In genomic region chr15:89777073-89777820, GRCh38 we compare ENCODE assay signal across 8 cellular contexts. TPM values are rescaled to one million over a fixed set of nuclear protein-coding genes. Genes with fewer than 3 reads are reported as not detected.
A peak's percentile ranks its signal among the peaks of the same experiment; 100 is the strongest.
DNase-seq lines count a peak whose midpoint lies in the region; ATAC-seq and TF ChIP-seq lines count a peak whose summit lies in the region.

No MANE protein-coding gene starts in this region.

- no peak for DNase-seq in Calu3
- DNase-seq in RWPE1 (ENCODE audit: low spot score): no peak
- DNase-seq in heart right ventricle: no peak
- DNase-seq in posterior vena cava (ENCODE audit: low spot score): peak; percentile 77
- DNase-seq in uterus: no peak
- no peak for DNase-seq in activated CD4-positive, alpha-beta T cell treated with anti-CD3 and anti-CD28 coated beads for 36 hours

- peaks cover 17% of the 10 kb centered on the region for H3K4me1 Mint-ChIP-seq in Calu3 (ENCODE audit: low read depth, unreplicated experiment)
- H3K4me1 Mint-ChIP-seq in activated CD4-positive, alpha-beta T cell treated with anti-CD3 and anti-CD28 coated beads for 36 hours: peaks cover 14% of the 10 kb centered on the region

- TF ChIP-seq CTCF in Calu3 (IDR thresholded peaks at IDR 0.05; ENCODE audit: unreplicated experiment): no peak
- no peak for TF ChIP-seq CTCF in RWPE1 (conservative IDR thresholded peaks at IDR 0.05; ENCODE audit: low read depth)
- no peak for TF ChIP-seq CTCF in heart right ventricle (IDR thresholded peaks at IDR 0.05)
- no peak for TF ChIP-seq CTCF in uterus (IDR thresholded peaks at IDR 0.05)

- H3K9me3 ChIP-seq in heart right ventricle (no peaks in the 10 kb centered on the region), uterus (no peaks in the 10 kb centered on the region)

- H3K27ac Mint-ChIP-seq in Calu3 (ENCODE audit: unreplicated experiment): no peak overlapping the region
- H3K27ac Mint-ChIP-seq in activated CD4-positive, alpha-beta T cell treated with anti-CD3 and anti-CD28 coated beads for 36 hours: no peak overlapping the region

- intact Hi-C loops in Calu3 (cut with micrococcal nuclease; ENCODE audit: unreplicated experiment): no loop called here
- intact Hi-C loops in heart right ventricle (cut with DNase I): loop anchor here in 1 of 10 donors (5.0 kb wide), 1 partner anchor 35 kb away; the partner anchor contains the start of gene ANPEP
- intact Hi-C loops in posterior vena cava (cut with DNase I): no loop called here
- intact Hi-C loops in uterus (cut with DNase I; ENCODE audit: low total_unique reads): no loop called here
- intact Hi-C loops in activated CD4-positive, alpha-beta T cell treated with anti-CD3 and anti-CD28 coated beads for 36 hours (cut with DNase I, micrococcal nuclease): no loop called here

- TF ChIP-seq POLR2A in uterus (IDR thresholded peaks at IDR 0.05): no peak

- ATAC-seq in heart right ventricle: peak in 4 of 8 donors; percentile 4 to 29 (median 13)
- no peak for ATAC-seq in GM18517 (IDR thresholded peaks at IDR 0.05; ENCODE audit: unreplicated experiment)
- ATAC-seq in activated CD4-positive, alpha-beta T cell treated with anti-CD3 and anti-CD28 coated beads for 36 hours: no peak
- ATAC-seq in GM19463 (IDR thresholded peaks at IDR 0.05; ENCODE audit: unreplicated experiment): no peak

- 43 to 51% methylated on average over 25 of the region's 25 CpGs for WGBS in heart right ventricle, 2 donors

- CTCF ChIA-PET in Calu3 (lab: Charles Lee) (interaction anchor here (1.1 to 1.5 kb wide), 2 partner anchors 16 to 51 kb away, joined by 3 to 5 read pairs; no protein-coding TSS in a partner anchor), RWPE1 (lab: Yijun Ruan, JAX) (interaction anchor here (0.6 kb wide), 1 partner anchor 17 kb away, joined by 10 read pairs; no protein-coding TSS in a partner anchor)
- CTCF ChIA-PET in activated CD4-positive, alpha-beta T cell treated with anti-CD3 and anti-CD28 coated beads for 36 hours (lab: Charles Lee): interaction anchor here (0.7 to 2.2 kb wide), 3 partner anchors 49 to 571 kb away, joined by 3 to 9 read pairs (median 3); no protein-coding TSS in a partner anchor

- H3K4me1 ChIP-seq in heart right ventricle (peaks cover 7 to 40% (median 14%) of the 10 kb centered on the region in 9 donors), uterus (no peaks in the 10 kb centered on the region)

- H3K9me3 Mint-ChIP-seq in Calu3 (ENCODE audit: low read depth, unreplicated experiment): no peaks in the 10 kb centered on the region
- H3K9me3 Mint-ChIP-seq in activated CD4-positive, alpha-beta T cell treated with anti-CD3 and anti-CD28 coated beads for 36 hours (ENCODE audit: low read depth): no peaks in the 10 kb centered on the region

- no peaks in the 10 kb centered on the region for H3K36me3 ChIP-seq in heart right ventricle
- H3K36me3 ChIP-seq in uterus: no peaks in the 10 kb centered on the region

- H3K36me3 Mint-ChIP-seq in Calu3 (ENCODE audit: insufficient read depth, unreplicated experiment): peaks cover 5% of the 10 kb centered on the region
- H3K36me3 Mint-ChIP-seq in activated CD4-positive, alpha-beta T cell treated with anti-CD3 and anti-CD28 coated beads for 36 hours (ENCODE audit: low read depth): no peaks in the 10 kb centered on the region

- H3K4me3 ChIP-seq in heart right ventricle: peak overlapping the region in 9 of 10 donors; percentile 17 to 57 (median 51)
- H3K4me3 ChIP-seq in uterus: no peak overlapping the region

- peak overlapping the region; percentile 60 for H3K4me3 Mint-ChIP-seq in Calu3 (ENCODE audit: low read depth, unreplicated experiment)
- H3K4me3 Mint-ChIP-seq in activated CD4-positive, alpha-beta T cell treated with anti-CD3 and anti-CD28 coated beads for 36 hours: no peak overlapping the region

- POLR2A ChIA-PET in RWPE1 (lab: Yijun Ruan, JAX; ENCODE audit: low non-redundant PET): no interaction called here
- POLR2A ChIA-PET in activated CD4-positive, alpha-beta T cell treated with anti-CD3 and anti-CD28 coated beads for 36 hours (lab: Charles Lee): no interaction called here

- H3K27ac ChIP-seq in RWPE1 (peak overlapping the region; percentile 60; the same call in 1 of the 2 replicates), heart right ventricle (peak overlapping the region in 1 of 10 donors; percentile 43), uterus (peak overlapping the region in 1 of 2 donors; percentile 21)

- H3K27me3 ChIP-seq in heart right ventricle (peaks cover 0 to 14% (median 0%) of the 10 kb centered on the region in 7 donors), uterus (no peaks in the 10 kb centered on the region)

- no TSS peak for BruUV-seq in Calu3 (replicated peaks; lab: Mats Ljungman, UMichigan)

- no peaks in the 10 kb centered on the region for H3K27me3 Mint-ChIP-seq in Calu3 (ENCODE audit: unreplicated experiment)
- H3K27me3 Mint-ChIP-seq in activated CD4-positive, alpha-beta T cell treated with anti-CD3 and anti-CD28 coated beads for 36 hours: peaks cover 13% of the 10 kb centered on the region

RNA-seq across cellular contexts. Expression of gene MESP2, which starts 1.1 kb away (rescaled TPM):
- not detected in 2 replicates for total RNA-seq in Calu3 (2022)
- under 1 TPM in 5 of 10 donors, not detected in 5; 0.21 to 0.52 (median 0.32) TPM for total RNA-seq in heart right ventricle
- under 1 TPM; 0.04 to 0.73 TPM for polyA plus RNA-seq in heart right ventricle
- total RNA-seq in posterior vena cava: under 1 TPM; 0.32 to 0.38 TPM
- total RNA-seq in uterus: under 1 TPM in 1 of 4 donors, not detected in 3; 0.21 TPM
- under 1 TPM; 0.14 to 0.30 TPM for total RNA-seq in activated CD4-positive, alpha-beta T cell treated with anti-CD3 and anti-CD28 coated beads for 36 hours

RNA-seq across cellular contexts. Expression of gene MESP1, which starts 26.2 kb away (rescaled TPM):
- total RNA-seq in Calu3 (2022): 5.3 and 5.9 TPM in 2 replicates
- 1 to 10 TPM; 1.3 to 7.6 (median 5.6) TPM for total RNA-seq in heart right ventricle
- polyA plus RNA-seq in heart right ventricle: 1 to 10 TPM; 1.3 to 9.2 TPM
- under 1 TPM; 0.52 to 0.69 TPM for total RNA-seq in posterior vena cava
- 1 to 10 TPM in 3 of 4 donors, not detected in 1; 1.0 to 6.5 (median 2.7) TPM for total RNA-seq in uterus
- 1 to 10 TPM; 2.9 to 4.6 TPM for total RNA-seq in activated CD4-positive, alpha-beta T cell treated with anti-CD3 and anti-CD28 coated beads for 36 hours

RNA-seq across cellular contexts. Expression of gene ANPEP, which starts 37.4 kb away (rescaled TPM):
- 0.68 and 1.8 TPM in 2 replicates for total RNA-seq in Calu3 (2022)
- 10 to 100 TPM in 1 of 10 donors, 1 to 10 TPM in 8, under 1 TPM in 1; 0.77 to 17.8 (median 2.4) TPM for total RNA-seq in heart right ventricle
- 1 to 10 TPM; 6.1 to 9.9 TPM for polyA plus RNA-seq in heart right ventricle
- total RNA-seq in posterior vena cava: 10 to 100 TPM; 22.2 to 73.8 TPM
- total RNA-seq in uterus: 1 to 10 TPM in 3 of 4 donors, under 1 TPM in 1; 0.88 to 5.9 (median 2.2) TPM
- under 1 TPM; 0.09 to 0.12 TPM for total RNA-seq in activated CD4-positive, alpha-beta T cell treated with anti-CD3 and anti-CD28 coated beads for 36 hours

Comparison
In these comparisons a context has a peak if more than half of its experiments do, and no peak if none do; other contexts are left out.
1. H3K4me3 ChIP-seq: peak in heart right ventricle (9 of 10); none in uterus (0 of 2).